In the genomic region with DNA sequence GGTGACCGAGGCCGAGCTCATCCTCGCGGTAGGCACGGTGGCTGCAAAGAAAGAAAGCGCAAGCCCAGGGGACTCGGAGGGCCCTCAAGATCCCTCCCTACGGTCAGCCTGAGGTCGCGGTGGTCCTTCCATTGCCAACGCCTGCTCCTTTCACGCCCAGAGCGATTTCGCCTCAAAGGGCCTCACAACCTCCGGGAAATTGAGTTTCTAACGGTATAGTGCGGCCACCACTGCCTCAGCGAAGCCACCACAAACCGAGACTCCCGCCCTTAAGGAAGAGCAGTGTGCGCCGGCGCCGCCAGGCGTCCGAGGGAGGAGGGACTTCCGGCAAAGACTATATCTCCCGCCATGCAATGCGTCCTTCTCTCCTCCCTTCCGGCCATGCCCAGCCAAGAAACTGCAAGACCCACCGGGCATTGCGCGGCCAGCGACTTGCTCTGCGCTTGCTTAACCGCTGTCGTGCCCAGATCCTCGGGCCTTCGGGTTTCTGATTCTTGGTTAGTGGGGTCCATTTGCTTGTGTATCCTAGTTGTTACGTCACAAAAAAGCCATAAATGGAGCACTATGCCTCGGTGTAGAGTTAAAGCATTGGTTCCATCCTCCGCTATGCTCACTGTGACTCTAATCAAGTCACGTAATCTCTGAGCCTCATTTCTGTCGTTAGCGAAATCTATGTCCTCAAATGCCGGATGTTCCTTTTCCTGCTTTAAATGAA, we compare ENCODE assay signal across 8 cellular contexts. TPM values are rescaled to one million over a fixed set of nuclear protein-coding genes. Genes with fewer than 3 reads are reported as not detected.
A peak's percentile ranks its signal among the peaks of the same experiment; 100 is the strongest.
DNase-seq lines count a peak whose midpoint lies in the region; ATAC-seq and TF ChIP-seq lines count a peak whose summit lies in the region.

HAUS6 (minus strand) TSS at position 274 of the 715 bp plus-strand sequence; CDS start at position 21, 253 bp downstream.

- TF ChIP-seq CTCF in LNCaP clone FGC (IDR thresholded peaks at IDR 0.05; ENCODE audit: control insufficient read depth, extremely low read depth, insufficient read depth) (0 out of 2 replicates have a peak, but pooled peaks have one; percentile 1), RWPE1 (conservative IDR thresholded peaks at IDR 0.05; ENCODE audit: low read depth) (no peak)

- H3K9me3 Mint-ChIP-seq in activated T-helper 17 cell treated with anti-CD3 and anti-CD28 coated beads, Interleukin-2, amount 50 U/mL, for 72 hours, result no peaks in the 10 kb centered on the region
- H3K9me3 Mint-ChIP-seq in naive B cell, result no peaks in the 10 kb centered on the region
- no peaks in the 10 kb centered on the region for H3K9me3 Mint-ChIP-seq in stimulated activated memory B cell treated with anti-CD40 and anti-IgM and Interleukin-4, amounts not matched to agents 10 μg/mL and 1 μg/mL and 100 μg/mL, for 72 hours

- peak within 1 kb of the TSS; percentile 97 for H3K4me3 Mint-ChIP-seq in activated T-helper 17 cell treated with anti-CD3 and anti-CD28 coated beads, Interleukin-2, amount 50 U/mL, for 72 hours
- H3K4me3 Mint-ChIP-seq in naive B cell, result peak within 1 kb of the TSS; percentile 95 to 100 (median 97)
- H3K4me3 Mint-ChIP-seq in stimulated activated memory B cell treated with anti-CD40 and anti-IgM and Interleukin-4, amounts not matched to agents 10 μg/mL and 1 μg/mL and 100 μg/mL, for 72 hours, result peak within 1 kb of the TSS; percentile 92

- POLR2A ChIA-PET in RWPE1 (lab: Yijun Ruan, JAX; ENCODE audit: low non-redundant PET), result no interaction called here

- H3K27ac Mint-ChIP-seq in activated T-helper 17 cell treated with anti-CD3 and anti-CD28 coated beads, Interleukin-2, amount 50 U/mL, for 72 hours, result peak within 1 kb of the TSS; percentile 90
- peak within 1 kb of the TSS; percentile 85 to 98 (median 96) for H3K27ac Mint-ChIP-seq in naive B cell
- H3K27ac Mint-ChIP-seq in stimulated activated memory B cell treated with anti-CD40 and anti-IgM and Interleukin-4, amounts not matched to agents 10 μg/mL and 1 μg/mL and 100 μg/mL, for 72 hours, result peak within 1 kb of the TSS; percentile 91

- CTCF ChIA-PET in RWPE1 (lab: Yijun Ruan, JAX), result interaction anchor here (0.5 kb wide), 1 partner anchor 351 kb away, joined by 3 read pairs; no protein-coding TSS in a partner anchor

- peak within 1 kb of the TSS; percentile 87 for H3K27ac ChIP-seq in RWPE1

- H3K4me1 Mint-ChIP-seq in activated T-helper 17 cell treated with anti-CD3 and anti-CD28 coated beads, Interleukin-2, amount 50 U/mL, for 72 hours, result peaks cover 7% of the 10 kb centered on the region
- peaks cover 17 to 28% (median 26%) of the 10 kb centered on the region in 3 donors for H3K4me1 Mint-ChIP-seq in naive B cell
- peaks cover 28% of the 10 kb centered on the region for H3K4me1 Mint-ChIP-seq in stimulated activated memory B cell treated with anti-CD40 and anti-IgM and Interleukin-4, amounts not matched to agents 10 μg/mL and 1 μg/mL and 100 μg/mL, for 72 hours

- peak; percentile 99 for ATAC-seq in activated T-helper 17 cell treated with anti-CD3 and anti-CD28 coated beads, Interleukin-2, amount 50 U/mL, for 72 hours (replicated peaks)
- peak; percentile 95 to 96 for ATAC-seq in naive B cell (ENCODE audit: low read depth in 2 of 2)
- peak; percentile 99 for ATAC-seq in stimulated activated memory B cell treated with anti-CD40 and anti-IgM and Interleukin-4, amounts not matched to agents 10 μg/mL and 1 μg/mL and 100 μg/mL, for 72 hours

- H3K36me3 Mint-ChIP-seq in activated T-helper 17 cell treated with anti-CD3 and anti-CD28 coated beads, Interleukin-2, amount 50 U/mL, for 72 hours (ENCODE audit: low read depth), result peaks cover 41% of the 10 kb centered on the region
- H3K36me3 Mint-ChIP-seq in naive B cell, result no peaks in the 10 kb centered on the region
- peaks cover 15% of the 10 kb centered on the region for H3K36me3 Mint-ChIP-seq in stimulated activated memory B cell treated with anti-CD40 and anti-IgM and Interleukin-4, amounts not matched to agents 10 μg/mL and 1 μg/mL and 100 μg/mL, for 72 hours

- H3K27me3 Mint-ChIP-seq in activated T-helper 17 cell treated with anti-CD3 and anti-CD28 coated beads, Interleukin-2, amount 50 U/mL, for 72 hours, result no peaks in the 10 kb centered on the region
- no peaks in the 10 kb centered on the region for H3K27me3 Mint-ChIP-seq in naive B cell
- no peaks in the 10 kb centered on the region for H3K27me3 Mint-ChIP-seq in stimulated activated memory B cell treated with anti-CD40 and anti-IgM and Interleukin-4, amounts not matched to agents 10 μg/mL and 1 μg/mL and 100 μg/mL, for 72 hours

- peak; percentile 97 for DNase-seq in ELF-1 (ENCODE audit: low read depth, low spot score)
- DNase-seq in GOT3 (lab: John Stamatoyannopoulos, UW), result peak; percentile 43
- DNase-seq in LNCaP clone FGC (ENCODE audit: low read depth), result peak; percentile 93
- peak; percentile 96 for DNase-seq in RWPE1 (ENCODE audit: low spot score)
- peak; percentile 97 for DNase-seq in fibroblast of gingiva (ENCODE audit: low read depth)
- DNase-seq in naive B cell, result peak; percentile 93

- H3K4me3 ChIP-seq in LNCaP clone FGC (ENCODE audit: low read depth, low read length), result peak within 1 kb of the TSS; percentile 97

RNA-seq across cellular contexts. Expression of gene HAUS6, which starts in this region (rescaled TPM):
- total RNA-seq in activated T-helper 17 cell treated with anti-CD3 and anti-CD28 coated beads, Interleukin-2, amount 50 U/mL, for 72 hours, result 10 to 100 TPM; 27.8 to 38.0 TPM
- polyA plus RNA-seq in naive B cell (ENCODE audit: low read depth in 6 of 6), result 1 to 10 TPM; 4.0 to 5.5 (median 4.5) TPM

Comparison
In these comparisons a context has a peak if more than half of its experiments do, and no peak if none do; other contexts are left out.
1. Peak in every context shown above with its lines: DNase-seq, ATAC-seq, H3K4me3 ChIP-seq and H3K27ac ChIP-seq.
2. DNase-seq: peak in every context shown above with its lines; median percentile 97 in ELF-1; 97 in fibroblast of gingiva; 96 in RWPE1; 93 in LNCaP clone FGC; 93 in naive B cell; 43 in GOT3.